Comparison of ENCODE assay signal across 9 cellular contexts in the genomic region with DNA sequence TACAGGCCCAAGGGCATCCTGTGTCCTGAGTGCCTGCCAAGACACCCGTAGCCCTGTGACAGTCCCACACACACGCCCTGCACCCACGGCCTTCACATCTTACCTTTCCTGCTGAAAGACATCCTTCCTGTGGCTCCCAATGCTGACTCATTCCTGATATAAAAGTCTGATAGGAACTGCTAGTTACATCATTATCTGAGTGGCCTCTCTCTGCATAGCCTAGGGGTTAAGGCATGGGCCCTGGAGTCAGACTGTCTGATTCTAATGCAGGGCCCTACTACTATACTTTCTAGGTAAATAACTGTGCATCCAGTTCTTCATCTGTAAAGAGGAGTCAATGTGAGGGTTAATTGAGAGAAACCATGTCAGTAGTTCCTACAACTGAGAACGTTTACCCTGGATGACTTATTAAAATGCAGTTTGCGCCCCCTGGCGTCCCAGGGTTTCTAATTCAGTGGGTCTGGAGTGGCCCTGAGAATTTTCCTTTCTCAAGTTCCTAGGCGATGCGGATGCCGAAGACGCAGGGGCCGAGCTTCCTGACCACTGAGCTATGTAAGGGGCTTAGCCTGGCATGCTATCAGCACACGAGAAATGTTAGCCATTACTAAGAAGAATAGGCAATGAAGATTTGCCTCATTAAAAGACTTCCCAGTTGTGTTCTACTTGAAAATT. TPM values are rescaled to one million over a fixed set of nuclear protein-coding genes. Genes with fewer than 3 reads are reported as not detected.
DNase-seq lines count a peak whose midpoint lies in the region; ATAC-seq and TF ChIP-seq lines count a peak whose summit lies in the region.
"Had no signal": no experiment of that assay in that cellular context is flagged by ENCODE, and none has a peak within 500 bp of the region (broad histone marks: within the 10 kb centered on the region; RNA-seq: fewer than 3 reads in every experiment).

No MANE protein-coding gene starts in this region.

- H3K27me3 Mint-ChIP-seq in activated B cell treated with CpG ODN at 0.5 μM for 24 hours: no peaks in the 10 kb centered on the region

- H3K27ac ChIP-seq in caudate nucleus (ENCODE audit: low read depth, low read length): no peak overlapping the region
- H3K27ac ChIP-seq: BLaER1 treated with 17β-estradiol and CSF1 and Interleukin-3, amounts not matched to agents 10 nM and 100 nM had no signal

- peaks cover 25% of the 10 kb centered on the region for H3K4me1 Mint-ChIP-seq in activated B cell treated with CpG ODN at 0.5 μM for 24 hours

- no peaks in the 10 kb centered on the region for H3K9me3 Mint-ChIP-seq in activated B cell treated with CpG ODN at 0.5 μM for 24 hours

- intact Hi-C loops in activated B cell treated with CpG ODN at 0.5 μM for 24 hours (cut with micrococcal nuclease): loop anchor here (1.0 to 10.0 kb wide), 7 partner anchors 61 to 1278 kb away; a partner anchor contains a TSS

- ATAC-seq in HG03066 (IDR thresholded peaks at IDR 0.05; ENCODE audit: low read depth, unreplicated experiment) (peak; percentile 71), activated B cell treated with CpG ODN at 0.5 μM for 24 hours (ENCODE audit: low read depth) (peak; percentile 76)

- TF ChIP-seq CTCF in activated B cell treated with CpG ODN at 0.5 μM for 24 hours (IDR thresholded peaks at IDR 0.05): peak; percentile 58

- POLR2A ChIA-PET in activated B cell treated with CpG ODN at 0.5 μM for 24 hours (lab: Charles Lee): no interaction called here

- peak; percentile 41 for DNase-seq in NCI-H1436 (lab: John Stamatoyannopoulos, UW)
- DNase-seq in NCI-H1436 treated with DMSO at 0.1 percent for 48 hours (lab: John Stamatoyannopoulos, UW): no peak
- peak; percentile 57 for DNase-seq in NCI-H2227 treated with DMSO at 0.1 percent for 48 hours (lab: John Stamatoyannopoulos, UW)
- peak; percentile 50 for DNase-seq in activated B cell treated with CpG ODN at 0.5 μM for 24 hours
- peak in 55 of 61 donors; percentile 2 to 83 (median 38) for DNase-seq in caudate nucleus (lab: John Stamatoyannopoulos, UW)
- peak; percentile 95 for DNase-seq in left kidney (ENCODE audit: low read depth, low spot score)
- DNase-seq in stimulated activated CD4-positive, alpha-beta T cell treated with anti-CD3 and anti-CD28 coated beads, Interleukin-2, amount 100 ng/mL, for 4 hours (ENCODE audit: low read depth): peak; percentile 28

- H3K27ac Mint-ChIP-seq in activated B cell treated with CpG ODN at 0.5 μM for 24 hours: no peak overlapping the region

- CTCF ChIA-PET in activated B cell treated with CpG ODN at 0.5 μM for 24 hours (lab: Charles Lee): interaction anchor here (0.8 to 12.6 kb wide), 11 partner anchors 11 to 156 kb away, joined by 3 to 258 read pairs (median 3); no protein-coding TSS in a partner anchor

- no peaks in the 10 kb centered on the region for H3K36me3 Mint-ChIP-seq in activated B cell treated with CpG ODN at 0.5 μM for 24 hours (ENCODE audit: low read depth)

- no peak overlapping the region for H3K4me3 Mint-ChIP-seq in activated B cell treated with CpG ODN at 0.5 μM for 24 hours

RNA-seq across cellular contexts. Expression of a gene that starts 6.0 kb away (rescaled TPM):
- total RNA-seq in activated B cell treated with CpG ODN at 0.5 μM for 24 hours: not detected in 2 replicates
